Comparison of ENCODE assay signal across 1 cellular context in the genomic region with DNA sequence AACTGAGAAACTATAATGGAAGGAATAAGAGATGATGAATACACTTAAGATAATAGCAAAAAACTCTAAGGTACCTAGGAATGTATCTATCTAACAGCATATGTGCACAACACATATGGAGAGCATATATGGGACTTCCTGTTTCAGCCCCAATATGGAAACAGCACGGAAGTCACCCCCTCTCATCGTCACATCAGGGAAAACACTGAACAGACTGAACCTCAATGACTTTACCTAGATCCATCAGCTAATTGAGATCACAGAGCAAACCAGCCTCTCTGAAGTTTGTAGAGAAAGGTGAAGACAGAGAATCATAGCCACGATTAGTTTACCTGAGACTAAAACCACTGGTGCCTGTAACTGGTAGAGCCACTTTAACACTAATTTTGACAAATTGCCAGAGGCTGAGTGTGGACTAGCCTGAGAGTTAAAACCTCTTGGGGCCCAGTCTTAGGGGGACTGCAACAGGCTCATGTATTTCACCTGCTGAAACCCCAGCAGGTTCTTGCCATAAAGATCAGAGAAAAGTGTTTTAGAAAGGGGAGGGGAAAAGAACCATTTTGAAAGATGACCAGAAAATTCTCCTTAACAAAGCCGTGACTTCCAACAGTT.
TF ChIP-seq lines count a peak whose summit lies in the region.

No MANE protein-coding gene starts in this region.

TF ChIP-seq in HepG2, 621 proteins besides CTCF, POLR2A, EP300 and RAD21 (continued from another document):
- TF ChIP-seq MBD4 (IDR thresholded peaks at IDR 0.05; ENCODE audit: borderline replicate concordance, low read length) (no peak), SMAD1 (CRISPR knock-in tag; IDR thresholded peaks at IDR 0.05; ENCODE audit: borderline replicate concordance, low read depth) (no peak), RBAK (CRISPR knock-in tag; IDR thresholded peaks at IDR 0.05) (no peak), ZNF160 (CRISPR knock-in tag; IDR thresholded peaks at IDR 0.05) (no peak)
- TF ChIP-seq, protein P1, sequence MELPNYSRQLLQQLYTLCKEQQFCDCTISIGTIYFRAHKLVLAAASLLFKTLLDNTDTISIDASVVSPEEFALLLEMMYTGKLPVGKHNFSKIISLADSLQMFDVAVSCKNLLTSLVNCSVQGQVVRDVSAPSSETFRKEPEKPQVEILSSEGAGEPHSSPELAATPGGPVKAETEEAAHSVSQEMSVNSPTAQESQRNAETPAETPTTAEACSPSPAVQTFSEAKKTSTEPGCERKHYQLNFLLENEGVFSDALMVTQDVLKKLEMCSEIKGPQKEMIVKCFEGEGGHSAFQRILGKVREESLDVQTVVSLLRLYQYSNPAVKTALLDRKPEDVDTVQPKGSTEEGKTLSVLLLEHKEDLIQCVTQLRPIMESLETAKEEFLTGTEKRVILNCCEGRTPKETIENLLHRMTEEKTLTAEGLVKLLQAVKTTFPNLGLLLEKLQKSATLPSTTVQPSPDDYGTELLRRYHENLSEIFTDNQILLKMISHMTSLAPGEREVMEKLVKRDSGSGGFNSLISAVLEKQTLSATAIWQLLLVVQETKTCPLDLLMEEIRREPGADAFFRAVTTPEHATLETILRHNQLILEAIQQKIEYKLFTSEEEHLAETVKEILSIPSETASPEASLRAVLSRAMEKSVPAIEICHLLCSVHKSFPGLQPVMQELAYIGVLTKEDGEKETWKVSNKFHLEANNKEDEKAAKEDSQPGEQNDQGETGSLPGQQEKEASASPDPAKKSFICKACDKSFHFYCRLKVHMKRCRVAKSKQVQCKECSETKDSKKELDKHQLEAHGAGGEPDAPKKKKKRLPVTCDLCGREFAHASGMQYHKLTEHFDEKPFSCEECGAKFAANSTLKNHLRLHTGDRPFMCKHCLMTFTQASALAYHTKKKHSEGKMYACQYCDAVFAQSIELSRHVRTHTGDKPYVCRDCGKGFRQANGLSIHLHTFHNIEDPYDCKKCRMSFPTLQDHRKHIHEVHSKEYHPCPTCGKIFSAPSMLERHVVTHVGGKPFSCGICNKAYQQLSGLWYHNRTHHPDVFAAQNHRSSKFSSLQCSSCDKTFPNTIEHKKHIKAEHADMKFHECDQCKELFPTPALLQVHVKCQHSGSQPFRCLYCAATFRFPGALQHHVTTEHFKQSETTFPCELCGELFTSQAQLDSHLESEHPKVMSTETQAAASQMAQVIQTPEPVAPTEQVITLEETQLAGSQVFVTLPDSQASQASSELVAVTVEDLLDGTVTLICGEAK (IDR thresholded peaks at IDR 0.05) = no peak
- TF ChIP-seq, protein P1 (CRISPR knock-in tag; IDR thresholded peaks at IDR 0.05) = no peak
- TF ChIP-seq, protein P2, sequence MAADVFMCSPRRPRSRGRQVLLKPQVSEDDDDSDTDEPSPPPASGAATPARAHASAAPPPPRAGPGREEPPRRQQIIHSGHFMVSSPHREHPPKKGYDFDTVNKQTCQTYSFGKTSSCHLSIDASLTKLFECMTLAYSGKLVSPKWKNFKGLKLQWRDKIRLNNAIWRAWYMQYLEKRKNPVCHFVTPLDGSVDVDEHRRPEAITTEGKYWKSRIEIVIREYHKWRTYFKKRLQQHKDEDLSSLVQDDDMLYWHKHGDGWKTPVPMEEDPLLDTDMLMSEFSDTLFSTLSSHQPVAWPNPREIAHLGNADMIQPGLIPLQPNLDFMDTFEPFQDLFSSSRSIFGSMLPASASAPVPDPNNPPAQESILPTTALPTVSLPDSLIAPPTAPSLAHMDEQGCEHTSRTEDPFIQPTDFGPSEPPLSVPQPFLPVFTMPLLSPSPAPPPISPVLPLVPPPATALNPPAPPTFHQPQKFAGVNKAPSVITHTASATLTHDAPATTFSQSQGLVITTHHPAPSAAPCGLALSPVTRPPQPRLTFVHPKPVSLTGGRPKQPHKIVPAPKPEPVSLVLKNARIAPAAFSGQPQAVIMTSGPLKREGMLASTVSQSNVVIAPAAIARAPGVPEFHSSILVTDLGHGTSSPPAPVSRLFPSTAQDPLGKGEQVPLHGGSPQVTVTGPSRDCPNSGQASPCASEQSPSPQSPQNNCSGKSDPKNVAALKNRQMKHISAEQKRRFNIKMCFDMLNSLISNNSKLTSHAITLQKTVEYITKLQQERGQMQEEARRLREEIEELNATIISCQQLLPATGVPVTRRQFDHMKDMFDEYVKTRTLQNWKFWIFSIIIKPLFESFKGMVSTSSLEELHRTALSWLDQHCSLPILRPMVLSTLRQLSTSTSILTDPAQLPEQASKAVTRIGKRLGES (CRISPR knock-in tag; IDR thresholded peaks at IDR 0.05; ENCODE audit: borderline replicate concordance) = no peak
- TF ChIP-seq, protein P3, sequence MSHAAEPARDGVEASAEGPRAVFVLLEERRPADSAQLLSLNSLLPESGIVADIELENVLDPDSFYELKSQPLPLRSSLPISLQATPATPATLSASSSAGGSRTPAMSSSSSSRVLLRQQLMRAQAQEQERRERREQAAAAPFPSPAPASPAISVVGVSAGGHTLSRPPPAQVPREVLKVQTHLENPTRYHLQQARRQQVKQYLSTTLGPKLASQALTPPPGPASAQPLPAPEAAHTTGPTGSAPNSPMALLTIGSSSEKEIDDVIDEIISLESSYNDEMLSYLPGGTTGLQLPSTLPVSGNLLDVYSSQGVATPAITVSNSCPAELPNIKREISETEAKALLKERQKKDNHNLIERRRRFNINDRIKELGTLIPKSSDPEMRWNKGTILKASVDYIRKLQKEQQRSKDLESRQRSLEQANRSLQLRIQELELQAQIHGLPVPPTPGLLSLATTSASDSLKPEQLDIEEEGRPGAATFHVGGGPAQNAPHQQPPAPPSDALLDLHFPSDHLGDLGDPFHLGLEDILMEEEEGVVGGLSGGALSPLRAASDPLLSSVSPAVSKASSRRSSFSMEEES (CRISPR knock-in tag; IDR thresholded peaks at IDR 0.05) = no peak
- TF ChIP-seq, protein P4, sequence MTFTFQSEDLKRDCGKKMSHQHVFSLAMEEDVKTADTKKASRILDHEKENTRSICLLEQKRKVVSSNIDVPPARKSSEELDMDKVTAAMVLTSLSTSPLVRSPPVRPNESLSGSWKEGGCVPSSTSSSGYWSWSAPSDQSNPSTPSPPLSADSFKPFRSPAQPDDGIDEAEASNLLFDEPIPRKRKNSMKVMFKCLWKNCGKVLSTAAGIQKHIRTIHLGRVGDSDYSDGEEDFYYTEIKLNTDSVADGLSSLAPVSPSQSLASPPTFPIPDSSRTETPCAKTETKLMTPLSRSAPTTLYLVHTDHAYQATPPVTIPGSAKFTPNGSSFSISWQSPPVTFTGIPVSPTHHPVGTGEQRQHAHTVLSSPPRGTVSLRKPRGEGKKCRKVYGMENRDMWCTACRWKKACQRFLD (CRISPR knock-in tag; IDR thresholded peaks at IDR 0.05; ENCODE audit: borderline replicate concordance) = no peak
- TF ChIP-seq, protein P5, sequence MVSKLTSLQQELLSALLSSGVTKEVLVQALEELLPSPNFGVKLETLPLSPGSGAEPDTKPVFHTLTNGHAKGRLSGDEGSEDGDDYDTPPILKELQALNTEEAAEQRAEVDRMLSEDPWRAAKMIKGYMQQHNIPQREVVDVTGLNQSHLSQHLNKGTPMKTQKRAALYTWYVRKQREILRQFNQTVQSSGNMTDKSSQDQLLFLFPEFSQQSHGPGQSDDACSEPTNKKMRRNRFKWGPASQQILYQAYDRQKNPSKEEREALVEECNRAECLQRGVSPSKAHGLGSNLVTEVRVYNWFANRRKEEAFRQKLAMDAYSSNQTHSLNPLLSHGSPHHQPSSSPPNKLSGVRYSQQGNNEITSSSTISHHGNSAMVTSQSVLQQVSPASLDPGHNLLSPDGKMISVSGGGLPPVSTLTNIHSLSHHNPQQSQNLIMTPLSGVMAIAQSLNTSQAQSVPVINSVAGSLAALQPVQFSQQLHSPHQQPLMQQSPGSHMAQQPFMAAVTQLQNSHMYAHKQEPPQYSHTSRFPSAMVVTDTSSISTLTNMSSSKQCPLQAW (CRISPR knock-in tag; IDR thresholded peaks at IDR 0.05) = no peak
